ENCODE assay signal across 21 cellular contexts in the genomic region with DNA sequence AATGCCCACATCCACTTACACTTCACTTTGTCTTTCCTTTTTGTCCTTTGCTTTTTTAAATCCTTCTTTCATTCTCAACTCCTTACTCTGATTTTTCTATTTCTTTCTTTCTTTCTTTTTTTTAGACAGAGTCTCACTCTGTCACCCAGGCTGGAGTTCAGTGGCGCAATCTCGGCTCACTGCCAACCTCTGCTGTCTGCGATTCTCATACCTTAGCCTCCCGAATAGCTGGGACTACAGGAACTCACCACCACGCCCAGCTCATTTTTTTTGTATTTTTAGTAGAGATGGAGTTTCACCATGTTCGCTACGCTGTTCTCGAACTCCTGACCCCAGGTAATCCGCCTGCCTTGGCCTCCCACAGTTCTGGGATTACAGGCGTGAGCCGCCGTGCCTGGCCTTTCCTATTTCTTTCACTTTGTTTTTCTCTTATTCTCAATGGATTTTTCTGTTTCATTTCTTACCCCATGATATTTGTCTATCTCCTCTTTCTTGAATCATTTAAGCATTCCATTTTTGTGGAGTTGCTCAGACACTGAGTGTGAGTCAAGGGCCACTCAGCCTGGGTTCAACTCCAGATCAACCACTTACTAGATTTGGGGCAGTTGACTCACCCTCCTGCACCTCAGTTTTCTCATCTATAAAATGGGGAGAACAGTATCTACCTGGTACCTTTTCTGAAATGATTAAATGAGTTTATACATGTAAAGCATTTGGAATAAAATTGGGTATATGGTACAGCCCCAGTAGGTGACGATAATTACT. TPM values are rescaled to one million over a fixed set of nuclear protein-coding genes. Genes with fewer than 3 reads are reported as not detected.
DNase-seq lines count a peak whose midpoint lies in the region; ATAC-seq and TF ChIP-seq lines count a peak whose summit lies in the region.
"Had no signal": no experiment of that assay in that cellular context is flagged by ENCODE, and none has a peak within 500 bp of the region (broad histone marks: within the 10 kb centered on the region; RNA-seq: fewer than 3 reads in every experiment).

No MANE protein-coding gene starts in this region.

- no peaks in the 10 kb centered on the region for H3K36me3 ChIP-seq in lower lobe of right lung
- H3K36me3 ChIP-seq in OCI-LY7 (ENCODE audit: insufficient read depth, low read length) = no peaks in the 10 kb centered on the region

- TF ChIP-seq CTCF in lower lobe of right lung (IDR thresholded peaks at IDR 0.05) = no peak
- TF ChIP-seq CTCF in OCI-LY7 (conservative IDR thresholded peaks at IDR 0.05; ENCODE audit: low read length) = no peak

- ATAC-seq in lower lobe of right lung (no peak), GM21390 (IDR thresholded peaks at IDR 0.05; ENCODE audit: unreplicated experiment) (no peak)
- ATAC-seq: HCT116, Panc1 had no signal

- H3K79me2 ChIP-seq in OCI-LY7 (ENCODE audit: insufficient read depth, low read depth, low read length) = no peaks in the 10 kb centered on the region
- H3K79me2 ChIP-seq: parathyroid adenoma had no signal

- no peak overlapping the region for H2AFZ ChIP-seq in OCI-LY7 (ENCODE audit: low read length)
- H2AFZ ChIP-seq: parathyroid adenoma had no signal

- DNase-seq in HCEC 1CT (peak; percentile 48), amniotic epithelial cell (ENCODE audit: low read depth) (peak; percentile 44), lower lobe of right lung (peak; percentile 74), OCI-LY7 (ENCODE audit: low spot score) (no peak)
- no peak for DNase-seq in effector CD8-positive, alpha-beta T cell (lab: John Stamatoyannopoulos, UW)
- DNase-seq: activated CD4-positive, alpha-beta T cell treated with anti-CD3 and anti-CD28 coated beads for 48 hours; activated naive CD4-positive, alpha-beta T cell treated with anti-CD3 and anti-CD28 coated beads for 36 hours; cortex of kidney; NCI-H1092; stimulated activated CD4-positive, alpha-beta T cell treated with anti-CD3 and anti-CD28 coated beads, Interleukin-4, amount 100 ng/mL, for 4 hours; stimulated activated CD8-positive, alpha-beta memory T cell treated with anti-CD3 and anti-CD28 coated beads, Interleukin-4, amount 100 ng/mL, for 48 hours; testis had no signal

- H3K4me1 ChIP-seq in lower lobe of right lung = peaks cover 40% of the 10 kb centered on the region
- no peaks in the 10 kb centered on the region for H3K4me1 ChIP-seq in OCI-LY7 (ENCODE audit: insufficient read depth, low read length, poor library complexity, severe bottlenecking)

- CTCF ChIA-PET in OCI-LY7 (lab: Charles Lee; ENCODE audit: unreplicated experiment) = no interaction called here

- no peaks in the 10 kb centered on the region for H3K27me3 ChIP-seq in lower lobe of right lung (ENCODE audit: low read depth)
- H3K27me3 ChIP-seq: testis had no signal

- H3K4me2 ChIP-seq in OCI-LY7 (ENCODE audit: low read length) = no peak overlapping the region
- H3K4me2 ChIP-seq: KMS-11, smooth muscle cell had no signal

- intact Hi-C loops in lower lobe of right lung (cut with DNase I) = no loop called here
- intact Hi-C loops in OCI-LY7 (cut with micrococcal nuclease; ENCODE audit: unreplicated experiment) = no loop called here

- no TSS peak for BruUV-seq in OCI-LY7 (replicated peaks; lab: Mats Ljungman, UMichigan)

- H3K4me3 ChIP-seq in lower lobe of right lung = no peak overlapping the region
- no peak overlapping the region for H3K4me3 ChIP-seq in OCI-LY7 (ENCODE audit: low read depth, low read length, poor library complexity, severe bottlenecking)
- H3K4me3 ChIP-seq: smooth muscle cell, testis had no signal

- POLR2A ChIA-PET in OCI-LY7 (lab: Charles Lee) = no interaction called here

- H3K9me3 ChIP-seq in lower lobe of right lung = no peaks in the 10 kb centered on the region
- H3K9me3 ChIP-seq in OCI-LY7 (ENCODE audit: low read length) = no peaks in the 10 kb centered on the region
- H3K9me3 ChIP-seq: testis had no signal

- no peaks in the 10 kb centered on the region for H4K20me1 ChIP-seq in OCI-LY7 (ENCODE audit: insufficient read depth, low read length)

- H3K27ac ChIP-seq in lower lobe of right lung (no peak overlapping the region), OCI-LY7 (ENCODE audit: low read depth, low read length, poor library complexity, severe bottlenecking) (no peak overlapping the region)
- H3K27ac ChIP-seq: HL-60, KMS-11, parathyroid adenoma, testis had no signal

- no peaks in the 10 kb centered on the region for H3K9me2 ChIP-seq in OCI-LY7 (ENCODE audit: insufficient read depth, low read length)

RNA-seq across cellular contexts. Expression of a gene that starts 7.6 kb away (rescaled TPM):
- total RNA-seq in lower lobe of right lung = 12.9 TPM
- not detected in 2 replicates for total RNA-seq in OCI-LY7 (2014; rRNA removed; shearing (Covaris generic))
- total RNA-seq in OCI-LY7 (2022) = not detected in 2 replicates
- total RNA-seq: activated naive CD4-positive, alpha-beta T cell treated with anti-CD3 and anti-CD28 coated beads for 36 hours; lung microvascular endothelial cell; smooth muscle cell had no signal

RNA-seq across cellular contexts. Expression of a gene that starts 31.7 kb away (rescaled TPM):
- total RNA-seq in lower lobe of right lung (0.18 TPM), OCI-LY7 (2022) (0.11 TPM in 1 of 2 replicates, not detected in the other)
- total RNA-seq in OCI-LY7 (2014; rRNA removed; shearing (Covaris generic)) = 0.06 TPM in 1 of 2 replicates, not detected in the other
- total RNA-seq: activated naive CD4-positive, alpha-beta T cell treated with anti-CD3 and anti-CD28 coated beads for 36 hours; endothelial cell of umbilical vein had no signal

RNA-seq across cellular contexts. Expression of a gene that starts 43.9 kb away (rescaled TPM):
- total RNA-seq in lower lobe of right lung (not detected), OCI-LY7 (2022) (not detected in 2 replicates)
- total RNA-seq in OCI-LY7 (2014; rRNA removed; shearing (Covaris generic)) = not detected in 2 replicates
- total RNA-seq: activated naive CD4-positive, alpha-beta T cell treated with anti-CD3 and anti-CD28 coated beads for 36 hours; endothelial cell of umbilical vein; lung microvascular endothelial cell had no signal

Comparison
In these comparisons a context has a peak if more than half of its experiments do, and no peak if none do; other contexts are left out.
1. DNase-seq: peak in HCEC 1CT (single experiment), amniotic epithelial cell (single experiment) and lower lobe of right lung (single experiment); none in OCI-LY7 (single experiment) and effector CD8-positive, alpha-beta T cell (single experiment).
2. RNA of a gene that starts 7.6 kb away (total RNA-seq): 12.9 TPM in lower lobe of right lung (single experiment); not detected in OCI-LY7; every median in the first group is over 10 times any median in the second.